23 cellular contexts compared by ENCODE assay signal in the genomic region with DNA sequence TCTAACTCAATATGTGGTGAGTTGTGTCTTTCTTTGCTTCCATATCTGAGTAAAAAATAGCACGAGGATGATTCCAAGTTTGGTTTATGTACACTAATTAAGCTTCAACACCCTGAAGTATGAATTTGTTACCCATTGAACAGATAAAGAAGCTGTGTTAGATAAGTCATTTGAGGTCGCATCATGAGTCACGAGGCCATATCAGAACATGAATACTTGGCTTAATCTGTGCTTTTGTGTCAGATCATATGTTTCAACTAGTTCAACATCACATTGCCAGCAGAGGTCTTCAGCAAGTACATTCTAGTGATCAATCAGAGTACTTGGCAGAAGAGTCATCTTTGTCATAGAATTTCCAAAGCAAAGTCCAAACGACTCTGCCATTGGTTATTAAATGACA.
"Had no signal": no experiment of that assay in that cellular context is flagged by ENCODE, and none has a peak within 500 bp of the region (broad histone marks: within the 10 kb centered on the region; RNA-seq: fewer than 3 reads in every experiment).

No MANE protein-coding gene starts in this region.

- H3K4me3 ChIP-seq: gastroesophageal sphincter, lung, neural progenitor cell, ovary, right atrium auricular region, sigmoid colon, stomach, thyroid gland, upper lobe of left lung, vagina had no signal

- H3K4me1 Mint-ChIP-seq: immature natural killer cell had no signal

- H3K27ac Mint-ChIP-seq: dendritic cell treated with granulocyte-macrophage colony-stimulating factor and Interleukin-4, amounts not matched to agents 40 ng/mL and 50 ng/mL, for 4 days; effector memory CD8-positive, alpha-beta T cell; immature natural killer cell; natural killer cell treated with Interleukin-12 subunit alpha and Interleukin-12 subunit beta and Interleukin-15 and Interleukin-18, amount 100 ng/mL, for 72 hours; neural progenitor cell had no signal

- H3K4me2 ChIP-seq: neural progenitor cell had no signal

- H3K9me3 Mint-ChIP-seq: dendritic cell treated with granulocyte-macrophage colony-stimulating factor and Interleukin-4, amounts not matched to agents 40 ng/mL and 50 ng/mL, for 4 days; neural progenitor cell had no signal

- H3K9me3 ChIP-seq: gastroesophageal sphincter, ovary, right atrium auricular region, sigmoid colon, stomach, thyroid gland, upper lobe of left lung, vagina had no signal

- FAIRE-seq: colon, kidney, small intestine had no signal

- H3K27me3 Mint-ChIP-seq: dendritic cell treated with granulocyte-macrophage colony-stimulating factor and Interleukin-4, amounts not matched to agents 40 ng/mL and 50 ng/mL, for 4 days; effector memory CD8-positive, alpha-beta T cell; natural killer cell treated with Interleukin-12 subunit alpha and Interleukin-12 subunit beta and Interleukin-15 and Interleukin-18, amount 100 ng/mL, for 72 hours had no signal

- H3K9ac ChIP-seq: neural progenitor cell had no signal

- ATAC-seq: effector memory CD8-positive, alpha-beta T cell; gastroesophageal sphincter; left colon; natural killer cell treated with Interleukin-12 subunit alpha and Interleukin-12 subunit beta and Interleukin-15 and Interleukin-18, amount 100 ng/mL, for 72 hours had no signal

- H2AFZ ChIP-seq: neural progenitor cell had no signal

- H3K4me1 ChIP-seq: neural progenitor cell, sigmoid colon, stomach, thyroid gland, upper lobe of left lung, vagina had no signal

- H3K4me3 Mint-ChIP-seq: dendritic cell treated with granulocyte-macrophage colony-stimulating factor and Interleukin-4, amounts not matched to agents 40 ng/mL and 50 ng/mL, for 4 days; effector memory CD8-positive, alpha-beta T cell; immature natural killer cell; natural killer cell treated with Interleukin-12 subunit alpha and Interleukin-12 subunit beta and Interleukin-15 and Interleukin-18, amount 100 ng/mL, for 72 hours; neural progenitor cell had no signal

- H3K27me3 ChIP-seq: gastroesophageal sphincter, neural progenitor cell, ovary, right atrium auricular region, sigmoid colon, stomach, thyroid gland, upper lobe of left lung, vagina had no signal

- H3K36me3 ChIP-seq: gastroesophageal sphincter, neural progenitor cell, ovary, right atrium auricular region, sigmoid colon, stomach, thyroid gland, upper lobe of left lung, vagina had no signal

- DNase-seq: effector memory CD8-positive, alpha-beta T cell; immature natural killer cell; kidney; left colon; left ventricle myocardium superior; mesenchymal stem cell; midbrain; ovary; sigmoid colon; small intestine; stimulated activated CD4-positive, alpha-beta T cell treated with anti-CD3 and anti-CD28 coated beads, Interleukin-12 subunit alpha, Interleukin-12 subunit beta, amount 100 ng/mL, for 4 hours; stimulated activated naive CD4-positive, alpha-beta T cell; stomach; thyroid gland; upper lobe of left lung had no signal

- H3K36me3 Mint-ChIP-seq: immature natural killer cell; natural killer cell treated with Interleukin-12 subunit alpha and Interleukin-12 subunit beta and Interleukin-15 and Interleukin-18, amount 100 ng/mL, for 72 hours; neural progenitor cell had no signal

- H3K27ac ChIP-seq: gastroesophageal sphincter, neural progenitor cell, ovary, right atrium auricular region, sigmoid colon, stomach, thyroid gland, upper lobe of left lung, vagina had no signal
